In genomic region chr5:34658023-34658422, GRCh38 we compare ENCODE assay signal across 8 cellular contexts. TPM values are rescaled to one million over a fixed set of nuclear protein-coding genes. Genes with fewer than 3 reads are reported as not detected.
A peak's percentile ranks its signal among the peaks of the same experiment; 100 is the strongest.
DNase-seq lines count a peak whose midpoint lies in the region; ATAC-seq, FAIRE-seq and TF ChIP-seq lines count a peak whose summit lies in the region.

No MANE protein-coding gene starts in this region.

- DNase-seq in A172 (ENCODE audit: low spot score): peak; percentile 31
- peak; percentile 64 for DNase-seq in GM23248
- no peak for DNase-seq in activated naive CD8-positive, alpha-beta T cell treated with anti-CD3 and anti-CD28 coated beads, Interleukin-2, amount 50 U/mL, for 24 hours
- peak; percentile 10 for DNase-seq in HepG2 (ENCODE audit: low spot score)
- DNase-seq in activated CD4-positive, CD25-positive, alpha-beta regulatory T cell (lab: John Stamatoyannopoulos, UW): no peak
- DNase-seq in stimulated activated CD4-positive, alpha-beta T cell treated with anti-CD3 and anti-CD28 coated beads, Interleukin-4, amount 100 ng/mL, for 1 hour: no peak
- no peak for DNase-seq in stimulated activated CD4-positive, alpha-beta T cell treated with anti-CD3 and anti-CD28 coated beads, Interleukin-15, amount 100 ng/mL, for 24 hours
- DNase-seq in lower leg skin (ENCODE audit: low spot score in 2 of 2): no peak

- H3K4me3 ChIP-seq in GM23248: peak overlapping the region; percentile 87
- H3K4me3 ChIP-seq in HepG2 (replicated peaks in 1 of 3; ENCODE audit: insufficient read depth in 1 of 3, low read depth in 2 of 3, low read length in 3 of 3): peak overlapping the region; percentile 85 to 88 (median 87)
- no peak overlapping the region for H3K4me3 ChIP-seq in lower leg skin (ENCODE audit: low read depth, poor library complexity, severe bottlenecking)

- H3K27ac Mint-ChIP-seq in activated naive CD8-positive, alpha-beta T cell treated with anti-CD3 and anti-CD28 coated beads, Interleukin-2, amount 50 U/mL, for 24 hours: no peak overlapping the region

- H3K9me2 ChIP-seq in GM23248 (ENCODE audit: insufficient read depth): no peaks in the 10 kb centered on the region

- H3K27me3 ChIP-seq in GM23248 (replicated peaks; ENCODE audit: insufficient read depth) (no peaks in the 10 kb centered on the region), HepG2 (ENCODE audit: control insufficient read depth in 1 of 2, insufficient read depth in 2 of 2, low read length in 2 of 2) (peaks cover 1 to 4% of the 10 kb centered on the region in 2 experiments; a peak in 3 of 5 replicates)

- H3K36me3 Mint-ChIP-seq in activated naive CD8-positive, alpha-beta T cell treated with anti-CD3 and anti-CD28 coated beads, Interleukin-2, amount 50 U/mL, for 24 hours (ENCODE audit: low read depth): no peaks in the 10 kb centered on the region

- intact Hi-C loops in HepG2 (cut with micrococcal nuclease; ENCODE audit: unreplicated experiment): loop anchor here (5.0 kb wide), 2 partner anchors 99 to 259 kb away; partner anchors contain the start of genes BRIX1 and RAD1
- intact Hi-C loops in lower leg skin (cut with DNase I; ENCODE audit: low total_unique reads): no loop called here

- peaks cover 43% of the 10 kb centered on the region for H3K4me1 ChIP-seq in GM23248 (ENCODE audit: insufficient read depth)
- peaks cover 25% of the 10 kb centered on the region for H3K4me1 ChIP-seq in HepG2 (ENCODE audit: insufficient read depth, low read length)

- TF ChIP-seq RAD21 in HepG2 (CRISPR knock-in tag; IDR thresholded peaks at IDR 0.05): no peak

- in situ Hi-C loops in GM23248 (cut with MboI): no loop called here
- in situ Hi-C loops in HepG2 (cut with HindIII; ENCODE audit: extremely low pct_ligation_motif_present, low pct_unique_long_range_greater_than_20kb): loop anchor here (10.0 kb wide), 1 partner anchor 173 kb away; no protein-coding TSS in a partner anchor

- H3K9me3 ChIP-seq in GM23248 (ENCODE audit: low read depth) (no peaks in the 10 kb centered on the region), HepG2 (ENCODE audit: low read length) (no peaks in the 10 kb centered on the region)

- H3K27ac ChIP-seq in GM23248: peak overlapping the region; percentile 94
- no peak overlapping the region for H3K27ac ChIP-seq in HepG2 (ENCODE audit: extremely low read length, insufficient read depth, low read length)

- no peaks in the 10 kb centered on the region for H3K9me3 Mint-ChIP-seq in activated naive CD8-positive, alpha-beta T cell treated with anti-CD3 and anti-CD28 coated beads, Interleukin-2, amount 50 U/mL, for 24 hours

- peak overlapping the region; percentile 69 for H3K4me3 Mint-ChIP-seq in activated naive CD8-positive, alpha-beta T cell treated with anti-CD3 and anti-CD28 coated beads, Interleukin-2, amount 50 U/mL, for 24 hours

- TF ChIP-seq POLR2A in HepG2 (IDR thresholded peaks at IDR 0.05; ENCODE audit: insufficient read depth in 1 of 2, low read depth in 2 of 2, low read length in 2 of 2) (no peak), lower leg skin (IDR thresholded peaks at IDR 0.05) (no peak)

- no peak for ATAC-seq in activated naive CD8-positive, alpha-beta T cell treated with anti-CD3 and anti-CD28 coated beads, Interleukin-2, amount 50 U/mL, for 24 hours
- ATAC-seq in HepG2: no peak

- TF ChIP-seq EP300 in HepG2 (IDR thresholded peaks at IDR 0.05; ENCODE audit: low read depth in 2 of 2, low read length in 2 of 2) (no peak), HepG2 (CRISPR knock-in tag; IDR thresholded peaks at IDR 0.05; ENCODE audit: borderline replicate concordance) (no peak)

- H2AFZ ChIP-seq in GM23248 (no peak overlapping the region), HepG2 (ENCODE audit: low read length) (no peak overlapping the region)

- peak overlapping the region; percentile 97 for H3K9ac ChIP-seq in GM23248
- peak overlapping the region; percentile 72; the same call in 1 of the 2 replicates for H3K9ac ChIP-seq in HepG2 (ENCODE audit: insufficient read depth, low read depth, low read length)

- H4K20me1 ChIP-seq in GM23248 (ENCODE audit: insufficient read depth): 0 out of 2 replicates have a peak, but pooled peaks cover 2% of the 10 kb centered on the region
- no peaks in the 10 kb centered on the region for H4K20me1 ChIP-seq in HepG2 (ENCODE audit: insufficient read depth, low read length)

- TF ChIP-seq CTCF in HepG2 (CRISPR knock-in tag; IDR thresholded peaks at IDR 0.05) (no peak), lower leg skin (IDR thresholded peaks at IDR 0.05) (no peak)

- POLR2A ChIA-PET in HepG2 (lab: Yijun Ruan, JAX): interaction anchor here (2.6 kb wide), 1 partner anchor 181 kb away, joined by 9 read pairs; the partner anchor contains the start of gene TTC23L

- peaks cover 56% of the 10 kb centered on the region for H3K27me3 Mint-ChIP-seq in activated naive CD8-positive, alpha-beta T cell treated with anti-CD3 and anti-CD28 coated beads, Interleukin-2, amount 50 U/mL, for 24 hours

- WGBS in GM23248 (ENCODE audit: low coverage in 1 of 2, low lambda C conversion rate in 2 of 2, missing lambda C conversion rate in 2 of 2), 2 experiments: 11 to 14% methylated on average over 4 of the region's 4 CpGs
- WGBS in HepG2 (ENCODE audit: low lambda C conversion rate): 31% methylated on average over 4 of the region's 4 CpGs
- 52 to 53% methylated on average over 4 of the region's 4 CpGs for WGBS in lower leg skin, 2 donors

- peak overlapping the region; percentile 93 for H3K4me2 ChIP-seq in GM23248 (ENCODE audit: unreplicated experiment)
- peak overlapping the region; percentile 96 for H3K4me2 ChIP-seq in HepG2 (ENCODE audit: low read depth, low read length)

- H3K36me3 ChIP-seq in GM23248 (ENCODE audit: low read depth) (peaks cover 8% of the 10 kb centered on the region), HepG2 (replicated peaks in 1 of 2; ENCODE audit: control insufficient read depth in 1 of 2, insufficient read depth in 2 of 2, low read length in 2 of 2) (no peaks in the 10 kb centered on the region)

- peaks cover 59% of the 10 kb centered on the region for H3F3A ChIP-seq in GM23248 (ENCODE audit: insufficient read depth)

- CTCF ChIA-PET in HepG2 (lab: Yijun Ruan, JAX; ENCODE audit: low intra/inter-chr PET ratio, low total read pairs): no interaction called here

- peaks cover 18% of the 10 kb centered on the region for H3K4me1 Mint-ChIP-seq in activated naive CD8-positive, alpha-beta T cell treated with anti-CD3 and anti-CD28 coated beads, Interleukin-2, amount 50 U/mL, for 24 hours

- BruUV-seq in HepG2 (replicated peaks; lab: Mats Ljungman, UMichigan): TSS peak; percentile 42

- FAIRE-seq in HepG2 (lab: Jason Lieb, UNC): no peak

- H3K79me2 ChIP-seq in GM23248 (ENCODE audit: insufficient read depth): peaks cover 62% of the 10 kb centered on the region
- peaks cover 13% of the 10 kb centered on the region for H3K79me2 ChIP-seq in HepG2 (ENCODE audit: insufficient read depth, low read length)

RNA-seq across cellular contexts. Expression of gene RAI14, which starts 1.9 kb away (rescaled TPM):
- total RNA-seq in A172 (2014; rRNA removed; shearing (Covaris generic)): 66.0 and 74.9 TPM in 2 replicates
- 120 and 124 TPM in 2 replicates for total RNA-seq in GM23248 (2014; rRNA removed; shearing (Covaris generic))
- polyA plus RNA-seq in GM23248 (2016; fragmentation: Nextera tagmentation; extraction: Ambion mirVana): 113 and 116 TPM in 2 replicates
- total RNA-seq in HepG2 (2016; rRNA removed; fragmentation: Illumina TruSeq; extraction: Trizol): 18.2 and 26.6 TPM in 2 replicates
- total RNA-seq in HepG2 (2016; cell fraction: cytosol; rRNA removed; fragmentation: Illumina TruSeq; extraction: Trizol; ENCODE audit: low read depth): 2.0 and 2.7 TPM in 2 replicates
- total RNA-seq in HepG2 (2016; cell fraction: insoluble cytoplasmic fraction; rRNA removed; fragmentation: Illumina TruSeq; extraction: Trizol): 18.6 and 25.3 TPM in 2 replicates
- 10.1 and 10.7 TPM in 2 replicates for total RNA-seq in HepG2 (2016; cell fraction: membrane; rRNA removed; fragmentation: Illumina TruSeq; extraction: Trizol)
- 12.7 and 16.1 TPM in 2 replicates for total RNA-seq in HepG2 (2016; cell fraction: nucleus; rRNA removed; fragmentation: Illumina TruSeq; extraction: Trizol)
- polyA plus RNA-seq in HepG2 (2011; rRNA removed): 12.3 and 12.6 TPM in 2 replicates
- polyA plus RNA-seq in HepG2 (2011; cell fraction: cytosol; rRNA removed): 8.2 and 17.6 TPM in 2 replicates
- 9.7 and 9.9 TPM in 2 replicates for polyA plus RNA-seq in HepG2 (2011; cell fraction: nucleus; rRNA removed)
- 9.8 and 13.8 TPM in 2 replicates for polyA plus RNA-seq in HepG2 (2012)
- 2.3 and 2.9 TPM in 2 replicates for polyA plus RNA-seq in HepG2 (2016; cell fraction: cytosol; fragmentation: Illumina TruSeq; extraction: Trizol; ENCODE audit: low read depth)
- polyA plus RNA-seq in HepG2 (2016; cell fraction: insoluble cytoplasmic fraction; fragmentation: Illumina TruSeq; extraction: Trizol; ENCODE audit: low read depth): 21.5 and 21.9 TPM in 2 replicates
- 4.3 and 5.3 TPM in 2 replicates for polyA plus RNA-seq in HepG2 (2016; cell fraction: membrane; fragmentation: Illumina TruSeq; extraction: Trizol; ENCODE audit: low read depth)
- polyA plus RNA-seq in HepG2 (2016; cell fraction: nucleus; fragmentation: Illumina TruSeq; extraction: Trizol; ENCODE audit: insufficient read depth, low read depth): 12.4 and 16.3 TPM in 2 replicates
- 23.8 and 42.0 TPM in 2 replicates for polyA minus RNA-seq in HepG2 (2011; rRNA and poly(A)+ RNA removed; ENCODE audit: low replicate concordance)
- 5.7 and 14.3 TPM in 2 replicates for polyA minus RNA-seq in HepG2 (2011; cell fraction: cytosol; rRNA and poly(A)+ RNA removed)
- polyA minus RNA-seq in HepG2 (2011; cell fraction: nucleus; rRNA and poly(A)+ RNA removed): 13.2 and 14.3 TPM in 2 replicates
- 10 to 100 TPM; 26.9 to 40.4 (median 32.1) TPM for total RNA-seq in lower leg skin

Comparison
In these comparisons a context has a peak if more than half of its experiments do, and no peak if none do; other contexts are left out.
1. DNase-seq: peak in A172 (single experiment), GM23248 (single experiment) and HepG2 (single experiment); none in activated naive CD8-positive, alpha-beta T cell treated with anti-CD3 and anti-CD28 coated beads, Interleukin-2, amount 50 U/mL, for 24 hours (single experiment), activated CD4-positive, CD25-positive, alpha-beta regulatory T cell (0 of 4), stimulated activated CD4-positive, alpha-beta T cell treated with anti-CD3 and anti-CD28 coated beads, Interleukin-4, amount 100 ng/mL, for 1 hour (single experiment), stimulated activated CD4-positive, alpha-beta T cell treated with anti-CD3 and anti-CD28 coated beads, Interleukin-15, amount 100 ng/mL, for 24 hours (single experiment) and lower leg skin (0 of 2).